In genomic region chr1:8348777-8349472, GRCh38 we compare ENCODE assay signal across 8 cellular contexts. TPM values are rescaled to one million over a fixed set of nuclear protein-coding genes. Genes with fewer than 3 reads are reported as not detected.
DNase-seq lines count a peak whose midpoint lies in the region; ATAC-seq and TF ChIP-seq lines count a peak whose summit lies in the region.

No MANE protein-coding gene starts in this region.

- in situ Hi-C loops in KBM-7 (cut with MboI; ENCODE audit: low pct_unique_long_range_greater_than_20kb, low sequenced_read_pairs): no loop called here

- H3K36me3 ChIP-seq in cardiac muscle cell: peaks cover 6% of the 10 kb centered on the region

- peak; percentile 62 for ATAC-seq in sciatic nerve
- no peak for ATAC-seq in HG03097 (IDR thresholded peaks at IDR 0.05; ENCODE audit: low FRiP score, unreplicated experiment)
- ATAC-seq in GM19328 (IDR thresholded peaks at IDR 0.05; ENCODE audit: unreplicated experiment): no peak

- no peaks in the 10 kb centered on the region for H3K27me3 ChIP-seq in cardiac muscle cell

- no peaks in the 10 kb centered on the region for H3K4me1 ChIP-seq in cardiac muscle cell (ENCODE audit: low read depth)

- TF ChIP-seq CTCF in cardiac muscle cell (IDR thresholded peaks at IDR 0.05; ENCODE audit: low read depth, low read length): peak; percentile 79

- intact Hi-C loops in sciatic nerve (cut with DNase I): loop anchor here (10.0 kb wide), 1 partner anchor 324 kb away; the partner anchor contains the start of gene ERRFI1

- no peaks in the 10 kb centered on the region for H3K9me3 ChIP-seq in cardiac muscle cell (ENCODE audit: low read depth)

- no peak overlapping the region for H3K27ac ChIP-seq in cardiac muscle cell

- DNase-seq in DMS114 treated with DMSO at 0.1 percent for 48 hours (lab: John Stamatoyannopoulos, UW; ENCODE audit: unreplicated experiment) (peak; percentile 45), KBM-7 (peak; percentile 50), SK-N-DZ (ENCODE audit: low spot score) (peak; percentile 68), cardiac muscle cell (ENCODE audit: low read depth in 1 of 2, low spot score in 1 of 2) (peak; percentile 76 to 78), sciatic nerve (ENCODE audit: low spot score) (peak; percentile 82)
- peak; percentile 24 to 65 (median 54) for DNase-seq in activated naive CD4-positive, alpha-beta T cell (lab: John Stamatoyannopoulos, UW)

- H3K4me3 ChIP-seq in cardiac muscle cell: no peak overlapping the region

RNA-seq across cellular contexts. Expression of gene SLC45A1, which starts 31.0 kb away (rescaled TPM):
- 0.12 and 0.20 TPM in 2 replicates for polyA plus RNA-seq in SK-N-DZ (2014; cell fraction: cytosol; rRNA removed)
- polyA plus RNA-seq in SK-N-DZ (2014; cell fraction: nucleus; rRNA removed): not detected in 2 replicates
- total RNA-seq in cardiac muscle cell (0.28 and 0.42 TPM in 2 replicates), sciatic nerve (2.5 TPM)
- polyA plus RNA-seq in cardiac muscle cell: 0.34 and 0.79 TPM in 2 replicates
